ENCODE assay signal across 12 cellular contexts in genomic region chr18:2792395-2792794, GRCh38. TPM values are rescaled to one million over a fixed set of nuclear protein-coding genes. Genes with fewer than 3 reads are reported as not detected.
DNase-seq lines count a peak whose midpoint lies in the region; ATAC-seq, FAIRE-seq and TF ChIP-seq lines count a peak whose summit lies in the region.
"Had no signal": no experiment of that assay in that cellular context is flagged by ENCODE, and none has a peak within 500 bp of the region (broad histone marks: within the 10 kb centered on the region; RNA-seq: fewer than 3 reads in every experiment).

No MANE protein-coding gene starts in this region.

- H3K4me3 Mint-ChIP-seq in activated T-helper 17 cell treated with anti-CD3 and anti-CD28 coated beads, Interleukin-2, amount 50 U/mL, for 72 hours, result no peak overlapping the region
- no peak overlapping the region for H3K4me3 Mint-ChIP-seq in memory B cell
- H3K4me3 Mint-ChIP-seq: CD8-positive, alpha-beta memory T cell had no signal

- H3K36me3 Mint-ChIP-seq in activated T-helper 17 cell treated with anti-CD3 and anti-CD28 coated beads, Interleukin-2, amount 50 U/mL, for 72 hours (ENCODE audit: low read depth), result peaks cover 89% of the 10 kb centered on the region
- H3K36me3 Mint-ChIP-seq in memory B cell, result peaks cover 22% of the 10 kb centered on the region

- no peaks in the 10 kb centered on the region for H3K9me3 Mint-ChIP-seq in activated T-helper 17 cell treated with anti-CD3 and anti-CD28 coated beads, Interleukin-2, amount 50 U/mL, for 72 hours
- no peaks in the 10 kb centered on the region for H3K9me3 Mint-ChIP-seq in memory B cell
- H3K9me3 Mint-ChIP-seq: CD8-positive, alpha-beta memory T cell had no signal

- intact Hi-C loops in left cardiac atrium (cut with DNase I), result no loop called here

- peak; percentile 71 for FAIRE-seq in GM12891 (lab: Jason Lieb, UNC)
- FAIRE-seq: GM18507 had no signal

- H3K4me1 Mint-ChIP-seq in activated T-helper 17 cell treated with anti-CD3 and anti-CD28 coated beads, Interleukin-2, amount 50 U/mL, for 72 hours, result no peaks in the 10 kb centered on the region
- H3K4me1 Mint-ChIP-seq in memory B cell, result no peaks in the 10 kb centered on the region

- TF ChIP-seq POLR2A in GM12891 (IDR thresholded peaks at IDR 0.05; ENCODE audit: low read depth, low read length), result no peak

- H3K27me3 Mint-ChIP-seq in activated T-helper 17 cell treated with anti-CD3 and anti-CD28 coated beads, Interleukin-2, amount 50 U/mL, for 72 hours, result no peaks in the 10 kb centered on the region
- H3K27me3 Mint-ChIP-seq in memory B cell, result no peaks in the 10 kb centered on the region

- peak overlapping the region; percentile 56 for H3K27ac Mint-ChIP-seq in activated T-helper 17 cell treated with anti-CD3 and anti-CD28 coated beads, Interleukin-2, amount 50 U/mL, for 72 hours
- peak overlapping the region; percentile 40 for H3K27ac Mint-ChIP-seq in memory B cell

- ATAC-seq in activated T-helper 17 cell treated with anti-CD3 and anti-CD28 coated beads, Interleukin-2, amount 50 U/mL, for 72 hours (replicated peaks), result no peak
- ATAC-seq in memory B cell (ENCODE audit: low read depth) (no peak), left cardiac atrium (no peak)

- in situ Hi-C loops in ACHN (cut with HindIII; ENCODE audit: low pct_ligation_motif_present, low pct_unique_long_range_greater_than_20kb, low sequenced_read_pairs), result no loop called here

- DNase-seq in GM12891 (ENCODE audit: insufficient read length, low spot score) (no peak), memory B cell (ENCODE audit: low spot score in 2 of 2) (no peak), left cardiac atrium (no peak), ACHN (no peak), NCI-H69 (lab: John Stamatoyannopoulos, UW) (no peak)
- DNase-seq: AML-193; Caco-2; CD8-positive, alpha-beta memory T cell; DND-41; GF-D8 had no signal

TF ChIP-seq in GM12891, 5 proteins besides CTCF, POLR2A, EP300 and RAD21:
- TF ChIP-seq SPI1 (IDR thresholded peaks at IDR 0.05; ENCODE audit: low read depth, low read length), result no peak
- TF ChIP-seq PAX5 (IDR thresholded peaks at IDR 0.05; ENCODE audit: insufficient read depth, low read length, severe bottlenecking), result no peak
- TF ChIP-seq POU2F2 (IDR thresholded peaks at IDR 0.05; ENCODE audit: low read depth, low read length), result no peak
- TF ChIP-seq TAF1 (IDR thresholded peaks at IDR 0.05; ENCODE audit: low read depth, low read length), result no peak
- TF ChIP-seq POLR2AphosphoS5 (IDR thresholded peaks at IDR 0.05; ENCODE audit: low read depth, low read length), result no peak

RNA-seq across cellular contexts. Expression of gene EMILIN2, which starts 54.4 kb away (rescaled TPM):
- 8.2 TPM for polyA plus RNA-seq in GM12891 (2012; ENCODE audit: low read depth, missing spikeins)
- 10 to 100 TPM; 20.7 to 28.8 TPM for total RNA-seq in activated T-helper 17 cell treated with anti-CD3 and anti-CD28 coated beads, Interleukin-2, amount 50 U/mL, for 72 hours
- total RNA-seq in left cardiac atrium, result 10 to 100 TPM; 12.2 to 17.8 TPM
